In genomic region chr18:9495465-9495864, GRCh38 we compare ENCODE assay signal across 13 cellular contexts.
"Had no signal": no experiment of that assay in that cellular context is flagged by ENCODE, and none has a peak within 500 bp of the region (broad histone marks: within the 10 kb centered on the region; RNA-seq: fewer than 3 reads in every experiment).

No MANE protein-coding gene starts in this region.

- DNase-seq: activated CD4-positive, alpha-beta T cell treated with anti-CD3 and anti-CD28 coated beads, Interleukin-2, amount 50 U/mL, for 4 hours; activated naive CD4-positive, alpha-beta T cell treated with anti-CD3 and anti-CD28 coated beads, Interleukin-2, amount 10 ng/mL, durations not matched to agents 7 days and 5 days; activated T-cell treated with anti-CD3 and anti-CD28 coated beads for 4 hours; kidney; left ventricle myocardium superior; ovary; sigmoid colon; stimulated activated CD4-positive, alpha-beta T cell treated with anti-CD3 and anti-CD28 coated beads, Interleukin-1b, Interleukin-23, amount 100 ng/mL, for 48 hours had no signal

- H3K9me3 Mint-ChIP-seq: memory B cell had no signal

- H3K27me3 Mint-ChIP-seq: activated naive CD4-positive, alpha-beta T cell treated with anti-CD3 and anti-CD28 coated beads, Interleukin-2, amount 10 ng/mL, durations not matched to agents 7 days and 5 days; memory B cell had no signal

- H3K4me3 Mint-ChIP-seq: activated naive CD4-positive, alpha-beta T cell treated with anti-CD3 and anti-CD28 coated beads, Interleukin-2, amount 10 ng/mL, durations not matched to agents 7 days and 5 days; memory B cell had no signal

- ATAC-seq: esophagus mucosa, left ventricle myocardium superior had no signal

- H3K27ac ChIP-seq: ovary, sigmoid colon had no signal

- H3K36me3 ChIP-seq: ovary, sigmoid colon had no signal

- H3K27ac Mint-ChIP-seq: activated naive CD4-positive, alpha-beta T cell treated with anti-CD3 and anti-CD28 coated beads, Interleukin-2, amount 10 ng/mL, durations not matched to agents 7 days and 5 days; activated T-helper 2 cell treated with anti-CD3 and anti-CD28 coated beads, Interferon-gamma antibody, Interleukin-2, Interleukin-4, amounts not matched to agents 10 μg/mL and 5 μg/mL and 100 μg/mL, durations not matched to agents 14 hours and 24 hours and 36 hours had no signal

- H3K4me3 ChIP-seq: ovary, sigmoid colon had no signal

- FAIRE-seq: astrocyte, kidney, urothelium cell line had no signal

- H3K27me3 ChIP-seq: ovary, sigmoid colon had no signal

- H3K9me3 ChIP-seq: ovary, sigmoid colon had no signal
